ENCODE assay signal across 8 cellular contexts in genomic region chr18:48538531-48539405, GRCh38. TPM values are rescaled to one million over a fixed set of nuclear protein-coding genes. Genes with fewer than 3 reads are reported as not detected.
DNase-seq lines count a peak whose midpoint lies in the region; ATAC-seq and TF ChIP-seq lines count a peak whose summit lies in the region.

CTIF (plus strand) TSS chr18:48539031; CDS start chr18:48619566, 80,535 bp downstream.

- H3K4me3 Mint-ChIP-seq in activated T-helper 17 cell treated with anti-CD3 and anti-CD28 coated beads, Interleukin-2, amount 50 U/mL, for 72 hours, result peak within 1 kb of the TSS; percentile 80
- H3K4me3 Mint-ChIP-seq in naive B cell, result peak within 1 kb of the TSS; percentile 87 to 98 (median 94)

- TF ChIP-seq CTCF in Panc1 (IDR thresholded peaks at IDR 0.05), result no peak
- no peak for TF ChIP-seq CTCF in fibroblast of mammary gland (conservative IDR thresholded peaks at IDR 0.05; ENCODE audit: control insufficient read depth, insufficient read depth, low read depth, low read length)

- CTCF ChIA-PET in Panc1 (lab: Charles Lee), result no interaction called here

- peak; percentile 96 for DNase-seq in DMS79 treated with DMSO at 0.1 percent for 48 hours (lab: John Stamatoyannopoulos, UW)
- DNase-seq in KBM-7, result peak; percentile 94
- DNase-seq in Panc1 (ENCODE audit: low read depth, low spot score), result peak; percentile 73
- DNase-seq in fibroblast of mammary gland (ENCODE audit: low read depth), result peak; percentile 95
- peak; percentile 37 for DNase-seq in naive B cell
- peak; percentile 75 for DNase-seq in stimulated activated naive CD8-positive, alpha-beta T cell treated with anti-CD3 and anti-CD28 coated beads, Interleukin-15, Interleukin-2, amounts not matched to agents 100 U/mL and 50 U/mL, for 24 hours

- no peaks in the 10 kb centered on the region for H3K27me3 Mint-ChIP-seq in activated T-helper 17 cell treated with anti-CD3 and anti-CD28 coated beads, Interleukin-2, amount 50 U/mL, for 72 hours
- peaks cover 0 to 7% (median 7%) of the 10 kb centered on the region in 3 donors for H3K27me3 Mint-ChIP-seq in naive B cell

- no peaks in the 10 kb centered on the region for H3K36me3 Mint-ChIP-seq in activated T-helper 17 cell treated with anti-CD3 and anti-CD28 coated beads, Interleukin-2, amount 50 U/mL, for 72 hours (ENCODE audit: low read depth)
- H3K36me3 Mint-ChIP-seq in naive B cell, result peaks cover 0 to 5% of the 10 kb centered on the region in 2 donors

- no peaks in the 10 kb centered on the region for H3K36me3 ChIP-seq in Panc1 (ENCODE audit: control insufficient read depth, insufficient read depth, low read length)

- ATAC-seq in GM21737 (IDR thresholded peaks at IDR 0.05; ENCODE audit: unreplicated experiment) (peak; percentile 73), Panc1 (peak; percentile 87), naive B cell (ENCODE audit: low read depth in 2 of 2) (peak; percentile 55 to 64)
- peak; percentile 86 for ATAC-seq in activated T-helper 17 cell treated with anti-CD3 and anti-CD28 coated beads, Interleukin-2, amount 50 U/mL, for 72 hours (replicated peaks)
- ATAC-seq in stimulated activated naive CD8-positive, alpha-beta T cell treated with anti-CD3 and anti-CD28 coated beads, Interleukin-15, Interleukin-2, amounts not matched to agents 100 U/mL and 50 U/mL, for 24 hours, result peak; percentile 86

- H3K4me1 ChIP-seq in Panc1 (ENCODE audit: control insufficient read depth, insufficient read depth, low read length), result peaks cover 15% of the 10 kb centered on the region

- in situ Hi-C loops in KBM-7 (cut with MboI; ENCODE audit: low pct_unique_long_range_greater_than_20kb, low sequenced_read_pairs), result loop anchor here (25.0 kb wide), 1 partner anchor 99 kb away; no protein-coding TSS in a partner anchor
- in situ Hi-C loops in Panc1 (cut with HindIII; ENCODE audit: low pct_unique_long_range_greater_than_20kb, low sequenced_read_pairs), result no loop called here

- POLR2A ChIA-PET in Panc1 (lab: Charles Lee), result no interaction called here

- no TSS peak for BruUV-seq in Panc1 (replicated peaks; lab: Mats Ljungman, UMichigan)

- H3K9me3 Mint-ChIP-seq in activated T-helper 17 cell treated with anti-CD3 and anti-CD28 coated beads, Interleukin-2, amount 50 U/mL, for 72 hours, result no peaks in the 10 kb centered on the region
- no peaks in the 10 kb centered on the region for H3K9me3 Mint-ChIP-seq in naive B cell

- intact Hi-C loops in Panc1 (cut with micrococcal nuclease; ENCODE audit: unreplicated experiment), result no loop called here

- peak within 1 kb of the TSS; percentile 81 to 82 for H3K4me3 ChIP-seq in Panc1 (ENCODE audit: low read depth in 2 of 2, low read length in 2 of 2)
- H3K4me3 ChIP-seq in fibroblast of mammary gland (ENCODE audit: control insufficient read depth, low read depth, low read length), result peak within 1 kb of the TSS; percentile 87

- H3K27me3 ChIP-seq in Panc1 (ENCODE audit: control insufficient read depth, insufficient read depth, low read length), result no peaks in the 10 kb centered on the region

- H3K27ac ChIP-seq in Panc1 (ENCODE audit: low read length), result peak within 1 kb of the TSS; percentile 86

- H3K4me1 Mint-ChIP-seq in activated T-helper 17 cell treated with anti-CD3 and anti-CD28 coated beads, Interleukin-2, amount 50 U/mL, for 72 hours, result peaks cover 7% of the 10 kb centered on the region
- H3K4me1 Mint-ChIP-seq in naive B cell, result peaks cover 4 to 26% (median 8%) of the 10 kb centered on the region in 3 donors

- no peaks in the 10 kb centered on the region for H3K9me3 ChIP-seq in Panc1 (ENCODE audit: control insufficient read depth, insufficient read depth, low read depth, low read length)

- H3K27ac Mint-ChIP-seq in activated T-helper 17 cell treated with anti-CD3 and anti-CD28 coated beads, Interleukin-2, amount 50 U/mL, for 72 hours, result no peak within 1 kb of the TSS
- peak within 1 kb of the TSS in 4 of 6 donors; percentile 54 to 91 (median 78) for H3K27ac Mint-ChIP-seq in naive B cell

RNA-seq across cellular contexts. Expression of gene CTIF, which starts in this region (rescaled TPM):
- total RNA-seq in Panc1 (2021; ENCODE audit: unreplicated experiment), result 26.5 TPM
- polyA plus RNA-seq in Panc1 (2012; ENCODE audit: insufficient read length), result 18.6 TPM
- 1 to 10 TPM; 7.9 to 8.2 TPM for total RNA-seq in activated T-helper 17 cell treated with anti-CD3 and anti-CD28 coated beads, Interleukin-2, amount 50 U/mL, for 72 hours
- 1 to 10 TPM in 1 of 6 donors, under 1 TPM in 3, not detected in 2; 0.29 to 1.1 (median 0.66) TPM for polyA plus RNA-seq in naive B cell (ENCODE audit: low read depth in 6 of 6)

Comparison
In these comparisons a context has a peak if more than half of its experiments do, and no peak if none do; other contexts are left out.
1. Peak in every context shown above with its lines: DNase-seq, ATAC-seq, H3K4me3 ChIP-seq and H3K27ac ChIP-seq.
2. DNase-seq: peak in every context shown above with its lines; median percentile 96 in DMS79 treated with DMSO at 0.1 percent for 48 hours; 95 in fibroblast of mammary gland; 94 in KBM-7; 75 in stimulated activated naive CD8-positive, alpha-beta T cell treated with anti-CD3 and anti-CD28 coated beads, Interleukin-15, Interleukin-2, amounts not matched to agents 100 U/mL and 50 U/mL, for 24 hours; 73 in Panc1; 37 in naive B cell.